1 cellular context compared by ENCODE assay signal in genomic region chr11:119338318-119338890, GRCh38.
TF ChIP-seq lines count a peak whose summit lies in the region.

No MANE protein-coding gene starts in this region.

TF ChIP-seq in GM12878, 131 proteins besides CTCF, POLR2A, EP300 and RAD21 (continued from another document):
- TF ChIP-seq CUX1 (IDR thresholded peaks at IDR 0.05; ENCODE audit: insufficient replicate concordance, low read depth, low read length) = no peak
- no peak for TF ChIP-seq RAD51 (IDR thresholded peaks at IDR 0.05)
- TF ChIP-seq BRCA1 (IDR thresholded peaks at IDR 0.05; ENCODE audit: low read depth, low read length) = no peak
- TF ChIP-seq, protein P1, sequence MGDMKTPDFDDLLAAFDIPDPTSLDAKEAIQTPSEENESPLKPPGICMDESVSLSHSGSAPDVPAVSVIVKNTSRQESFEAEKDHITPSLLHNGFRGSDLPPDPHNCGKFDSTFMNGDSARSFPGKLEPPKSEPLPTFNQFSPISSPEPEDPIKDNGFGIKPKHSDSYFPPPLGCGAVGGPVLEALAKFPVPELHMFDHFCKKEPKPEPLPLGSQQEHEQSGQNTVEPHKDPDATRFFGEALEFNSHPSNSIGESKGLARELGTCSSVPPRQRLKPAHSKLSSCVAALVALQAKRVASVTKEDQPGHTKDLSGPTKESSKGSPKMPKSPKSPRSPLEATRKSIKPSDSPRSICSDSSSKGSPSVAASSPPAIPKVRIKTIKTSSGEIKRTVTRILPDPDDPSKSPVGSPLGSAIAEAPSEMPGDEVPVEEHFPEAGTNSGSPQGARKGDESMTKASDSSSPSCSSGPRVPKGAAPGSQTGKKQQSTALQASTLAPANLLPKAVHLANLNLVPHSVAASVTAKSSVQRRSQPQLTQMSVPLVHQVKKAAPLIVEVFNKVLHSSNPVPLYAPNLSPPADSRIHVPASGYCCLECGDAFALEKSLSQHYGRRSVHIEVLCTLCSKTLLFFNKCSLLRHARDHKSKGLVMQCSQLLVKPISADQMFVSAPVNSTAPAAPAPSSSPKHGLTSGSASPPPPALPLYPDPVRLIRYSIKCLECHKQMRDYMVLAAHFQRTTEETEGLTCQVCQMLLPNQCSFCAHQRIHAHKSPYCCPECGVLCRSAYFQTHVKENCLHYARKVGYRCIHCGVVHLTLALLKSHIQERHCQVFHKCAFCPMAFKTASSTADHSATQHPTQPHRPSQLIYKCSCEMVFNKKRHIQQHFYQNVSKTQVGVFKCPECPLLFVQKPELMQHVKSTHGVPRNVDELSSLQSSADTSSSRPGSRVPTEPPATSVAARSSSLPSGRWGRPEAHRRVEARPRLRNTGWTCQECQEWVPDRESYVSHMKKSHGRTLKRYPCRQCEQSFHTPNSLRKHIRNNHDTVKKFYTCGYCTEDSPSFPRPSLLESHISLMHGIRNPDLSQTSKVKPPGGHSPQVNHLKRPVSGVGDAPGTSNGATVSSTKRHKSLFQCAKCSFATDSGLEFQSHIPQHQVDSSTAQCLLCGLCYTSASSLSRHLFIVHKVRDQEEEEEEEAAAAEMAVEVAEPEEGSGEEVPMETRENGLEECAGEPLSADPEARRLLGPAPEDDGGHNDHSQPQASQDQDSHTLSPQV (IDR thresholded peaks at IDR 0.05) = no peak
- TF ChIP-seq KLF5 (IDR thresholded peaks at IDR 0.05; ENCODE audit: partially characterized antibody) = no peak
- TF ChIP-seq SREBF1 (IDR thresholded peaks at IDR 0.05; ENCODE audit: low read length) = no peak
- TF ChIP-seq SMC3 (IDR thresholded peaks at IDR 0.05; ENCODE audit: borderline replicate concordance, low read length) = peak; percentile 54; the same call in 1 of the 2 replicates
- no peak for TF ChIP-seq SRF (IDR thresholded peaks at IDR 0.05; ENCODE audit: low read depth in 2 of 2, low read length in 2 of 2)
- no peak for TF ChIP-seq JUNB (IDR thresholded peaks at IDR 0.05)
- peak; percentile 61 for TF ChIP-seq PKNOX1 (IDR thresholded peaks at IDR 0.05)
- TF ChIP-seq TAF1 (IDR thresholded peaks at IDR 0.05; ENCODE audit: borderline replicate concordance, low read depth, low read length) = no peak
- no peak for TF ChIP-seq FOXM1 (IDR thresholded peaks at IDR 0.05; ENCODE audit: low read depth, low read length)
- TF ChIP-seq SP1 (IDR thresholded peaks at IDR 0.05; ENCODE audit: low read depth, low read length) = no peak
- peak; percentile 34; the same call in 1 of the 2 replicates for TF ChIP-seq YY1 (IDR thresholded peaks at IDR 0.05; ENCODE audit: low read depth, low read length)
- no peak for TF ChIP-seq HDAC6 (IDR thresholded peaks at IDR 0.05; ENCODE audit: unreplicated experiment)
- TF ChIP-seq MAX (IDR thresholded peaks at IDR 0.05; ENCODE audit: low read depth, low read length) = no peak
